9 cellular contexts compared by ENCODE assay signal in the genomic region with DNA sequence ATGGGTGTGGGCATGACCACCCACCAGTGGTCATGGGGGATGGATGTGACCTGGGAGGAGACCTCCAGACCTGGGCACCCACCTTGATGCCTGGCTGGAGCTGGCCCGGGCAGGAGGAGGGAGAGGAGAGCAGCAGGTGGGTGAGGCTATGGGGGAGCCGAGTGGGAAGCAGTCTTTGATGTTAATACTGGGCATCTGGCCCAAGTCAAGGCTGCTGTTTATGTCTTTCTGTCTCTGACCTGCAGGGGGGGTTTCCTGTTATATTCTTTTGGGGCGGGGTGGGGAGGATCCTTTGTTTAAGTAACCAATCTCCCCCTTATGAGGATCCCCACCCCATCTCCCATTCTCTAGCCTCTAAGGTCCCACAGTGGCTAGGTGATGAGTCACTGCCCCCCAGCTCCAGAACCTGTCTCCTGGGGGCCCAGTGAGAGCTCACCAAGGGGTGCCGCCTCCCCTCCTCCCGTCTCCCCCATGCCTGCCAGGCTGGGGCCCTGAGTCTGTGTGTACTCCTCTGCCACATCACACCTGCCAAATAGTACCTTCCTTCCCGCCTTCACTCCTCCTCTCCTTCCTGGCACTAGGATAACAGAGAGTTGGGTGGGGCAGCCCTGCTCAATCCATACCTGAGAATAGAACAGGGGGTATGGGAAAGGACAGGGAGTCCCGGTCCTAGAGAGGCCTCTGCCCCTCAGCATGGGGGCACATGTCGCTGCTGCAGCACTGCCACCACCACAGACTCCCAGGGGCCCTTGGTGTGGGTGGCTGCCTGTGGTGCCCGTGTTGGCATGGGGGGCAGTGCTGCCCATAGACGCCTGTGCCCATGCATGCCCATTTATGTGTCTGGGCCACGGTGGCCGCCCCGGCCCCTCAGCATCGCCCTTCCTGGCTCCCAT. TPM values are rescaled to one million over a fixed set of nuclear protein-coding genes. Genes with fewer than 3 reads are reported as not detected.
DNase-seq lines count a peak whose midpoint lies in the region; ATAC-seq, FAIRE-seq and TF ChIP-seq lines count a peak whose summit lies in the region.
"Had no signal": no experiment of that assay in that cellular context is flagged by ENCODE, and none has a peak within 500 bp of the region (broad histone marks: within the 10 kb centered on the region; RNA-seq: fewer than 3 reads in every experiment).

No MANE protein-coding gene starts in this region.

- no peaks in the 10 kb centered on the region for H3K27me3 Mint-ChIP-seq in T-helper 17 cell
- peaks cover 29% of the 10 kb centered on the region for H3K27me3 Mint-ChIP-seq in dendritic cell treated with granulocyte-macrophage colony-stimulating factor and Interleukin-4, amounts not matched to agents 40 ng/mL and 50 ng/mL, for 4 days
- peaks cover 0 to 4% (median 0%) of the 10 kb centered on the region in 5 donors for H3K27me3 Mint-ChIP-seq in naive thymus-derived CD4-positive, alpha-beta T cell

- peak overlapping the region; percentile 62; the same call in 1 of the 2 replicates for H2AFZ ChIP-seq in KMS-11 (ENCODE audit: low read depth)

- ATAC-seq in T-helper 17 cell (peak; percentile 50), HG03442 (IDR thresholded peaks at IDR 0.05; ENCODE audit: unreplicated experiment) (no peak), HG03196 (IDR thresholded peaks at IDR 0.05; ENCODE audit: unreplicated experiment) (no peak)
- ATAC-seq in naive thymus-derived CD4-positive, alpha-beta T cell: peak; percentile 46

- H3K36me3 Mint-ChIP-seq in T-helper 17 cell (ENCODE audit: low read depth): no peaks in the 10 kb centered on the region
- no peaks in the 10 kb centered on the region for H3K36me3 Mint-ChIP-seq in dendritic cell treated with granulocyte-macrophage colony-stimulating factor and Interleukin-4, amounts not matched to agents 40 ng/mL and 50 ng/mL, for 4 days (ENCODE audit: low read depth)
- peaks cover 0 to 3% (median 0%) of the 10 kb centered on the region in 5 donors for H3K36me3 Mint-ChIP-seq in naive thymus-derived CD4-positive, alpha-beta T cell

- H3K79me2 ChIP-seq in KMS-11 (ENCODE audit: insufficient read depth, low read depth): peaks cover 7% of the 10 kb centered on the region; the same call in 1 of the 2 replicates

- H4K20me1 ChIP-seq in KMS-11 (ENCODE audit: insufficient read depth): no peaks in the 10 kb centered on the region

- H3K9me3 Mint-ChIP-seq in dendritic cell treated with granulocyte-macrophage colony-stimulating factor and Interleukin-4, amounts not matched to agents 40 ng/mL and 50 ng/mL, for 4 days: no peaks in the 10 kb centered on the region
- no peaks in the 10 kb centered on the region for H3K9me3 Mint-ChIP-seq in naive thymus-derived CD4-positive, alpha-beta T cell

- intact Hi-C loops in dendritic cell treated with granulocyte-macrophage colony-stimulating factor and Interleukin-4, amounts not matched to agents 40 ng/mL and 50 ng/mL, for 4 days (cut with micrococcal nuclease): no loop called here
- intact Hi-C loops in naive thymus-derived CD4-positive, alpha-beta T cell (cut with micrococcal nuclease): loop anchor here (1.0 kb wide), 2 partner anchors 26 to 41 kb away; no protein-coding TSS in a partner anchor

- H3K27ac ChIP-seq in KMS-11: peak overlapping the region; percentile 79
- H3K27ac ChIP-seq in naive thymus-derived CD4-positive, alpha-beta T cell (ENCODE audit: low read depth, low read length): peak overlapping the region; percentile 75

- peak overlapping the region; percentile 99 for H3K4me2 ChIP-seq in KMS-11

- CTCF ChIA-PET in naive thymus-derived CD4-positive, alpha-beta T cell (lab: Charles Lee): interaction anchor here (0.5 to 11.1 kb wide), 10 partner anchors 10 to 98 kb away, joined by 3 to 127 read pairs (median 4); no protein-coding TSS in a partner anchor

- peaks cover 67% of the 10 kb centered on the region for H3K4me1 ChIP-seq in KMS-11 (ENCODE audit: low read depth, poor library complexity, severe bottlenecking)
- peaks cover 33 to 63% of the 10 kb centered on the region in 2 donors for H3K4me1 ChIP-seq in naive thymus-derived CD4-positive, alpha-beta T cell (ENCODE audit: control insufficient read depth in 2 of 2, insufficient read depth in 2 of 2, low read length in 2 of 2)

- peaks cover 47% of the 10 kb centered on the region for H3K4me1 Mint-ChIP-seq in T-helper 17 cell
- H3K4me1 Mint-ChIP-seq in dendritic cell treated with granulocyte-macrophage colony-stimulating factor and Interleukin-4, amounts not matched to agents 40 ng/mL and 50 ng/mL, for 4 days (ENCODE audit: low read depth): peaks cover 82% of the 10 kb centered on the region
- H3K4me1 Mint-ChIP-seq in naive thymus-derived CD4-positive, alpha-beta T cell: peaks cover 32 to 90% (median 67%) of the 10 kb centered on the region in 7 donors

- H3K27ac Mint-ChIP-seq in T-helper 17 cell: peak overlapping the region; percentile 95
- H3K27ac Mint-ChIP-seq in dendritic cell treated with granulocyte-macrophage colony-stimulating factor and Interleukin-4, amounts not matched to agents 40 ng/mL and 50 ng/mL, for 4 days: peak overlapping the region; percentile 71
- peak overlapping the region; percentile 61 to 96 (median 95) for H3K27ac Mint-ChIP-seq in naive thymus-derived CD4-positive, alpha-beta T cell

- H3K4me3 Mint-ChIP-seq in T-helper 17 cell: peak overlapping the region; percentile 91
- H3K4me3 Mint-ChIP-seq in dendritic cell treated with granulocyte-macrophage colony-stimulating factor and Interleukin-4, amounts not matched to agents 40 ng/mL and 50 ng/mL, for 4 days: no peak overlapping the region
- H3K4me3 Mint-ChIP-seq in naive thymus-derived CD4-positive, alpha-beta T cell: peak overlapping the region; percentile 85 to 94 (median 90)

- H3K36me3 ChIP-seq in KMS-11 (ENCODE audit: insufficient read depth): no peaks in the 10 kb centered on the region
- H3K36me3 ChIP-seq in naive thymus-derived CD4-positive, alpha-beta T cell (ENCODE audit: control insufficient read depth in 2 of 3, insufficient read depth in 3 of 3, low read length in 3 of 3): peaks cover 0 to 8% (median 0%) of the 10 kb centered on the region in 3 experiments

- peak; percentile 26 for TF ChIP-seq CTCF in D721Med (IDR thresholded peaks at IDR 0.05; ENCODE audit: insufficient read depth, missing control alignments)
- peak; percentile 79 for TF ChIP-seq CTCF in KMS-11 (conservative IDR thresholded peaks at IDR 0.05; ENCODE audit: low read depth, low read length)

- H3K4me3 ChIP-seq in KMS-11 (IDR thresholded peaks at IDR 0.05; ENCODE audit: insufficient read depth, low read depth, low read length): no peak overlapping the region
- H3K4me3 ChIP-seq in naive thymus-derived CD4-positive, alpha-beta T cell (ENCODE audit: low read length): peak overlapping the region; percentile 45

- DNase-seq in D721Med (ENCODE audit: insufficient read length, low spot score) (no peak), T-helper 17 cell (peak in 1 of 3 donors; percentile 29), NCI-H187 (lab: John Stamatoyannopoulos, UW) (no peak)
- DNase-seq in naive thymus-derived CD4-positive, alpha-beta T cell: peak in 5 of 9 donors; percentile 28 to 53 (median 34)

- no peaks in the 10 kb centered on the region for H3K9me3 ChIP-seq in T-helper 17 cell (ENCODE audit: control insufficient read depth, low read length, poor library complexity, severe bottlenecking)
- H3K9me3 ChIP-seq in naive thymus-derived CD4-positive, alpha-beta T cell (ENCODE audit: control insufficient read depth in 2 of 3, low read length in 3 of 3): no peaks in the 10 kb centered on the region

- H3K27me3 ChIP-seq in KMS-11 (ENCODE audit: insufficient read depth, low read depth): no peaks in the 10 kb centered on the region
- H3K27me3 ChIP-seq in naive thymus-derived CD4-positive, alpha-beta T cell (ENCODE audit: control insufficient read depth in 2 of 2, insufficient read depth in 2 of 2, low read length in 2 of 2): no peaks in the 10 kb centered on the region

- POLR2A ChIA-PET in naive thymus-derived CD4-positive, alpha-beta T cell (lab: Charles Lee): interaction anchor here (0.7 to 3.6 kb wide), 9 partner anchors 17 to 43 kb away, joined by 3 to 25 read pairs (median 6); a partner anchor contains a TSS

- no peak for FAIRE-seq in D721Med (lab: Jason Lieb, UNC)

- peak overlapping the region; percentile 62 for H3K9ac ChIP-seq in KMS-11

RNA-seq across cellular contexts. Expression of a gene that starts 7.2 kb away (rescaled TPM):
- total RNA-seq in T-helper 17 cell: 10 to 100 TPM; 29.8 to 32.2 TPM
- 10 to 100 TPM in 4 of 5 experiments, 1 to 10 TPM in 1; 3.2 to 55.9 (median 48.4) TPM for total RNA-seq in naive thymus-derived CD4-positive, alpha-beta T cell
- polyA plus RNA-seq in naive thymus-derived CD4-positive, alpha-beta T cell: 10 to 100 TPM; 17.7 to 26.2 TPM

RNA-seq across cellular contexts. Expression of a gene that starts 15.8 kb away (rescaled TPM):
- total RNA-seq in T-helper 17 cell: 10 to 100 TPM; 73.7 to 77.5 TPM
- 100 to 1,000 TPM in 1 of 5 experiments, 10 to 100 TPM in 4; 82.9 to 103 (median 91.4) TPM for total RNA-seq in naive thymus-derived CD4-positive, alpha-beta T cell
- polyA plus RNA-seq in naive thymus-derived CD4-positive, alpha-beta T cell: 10 to 100 TPM; 46.7 to 62.7 TPM

RNA-seq across cellular contexts. Expression of a gene that starts 30.4 kb away (rescaled TPM):
- total RNA-seq in T-helper 17 cell: 100 to 1,000 TPM; 102 to 145 TPM
- 10 to 100 TPM in 4 of 5 experiments, 1 to 10 TPM in 1; 3.6 to 34.2 (median 17.3) TPM for total RNA-seq in naive thymus-derived CD4-positive, alpha-beta T cell
- polyA plus RNA-seq in naive thymus-derived CD4-positive, alpha-beta T cell: 10 to 100 TPM in 1 of 2 donors, 1 to 10 TPM in 1; 4.7 to 11.2 TPM

RNA-seq across cellular contexts. Expression of a gene that starts 51.8 kb away (rescaled TPM):
- 100 to 1,000 TPM; 101 to 106 TPM for total RNA-seq in T-helper 17 cell
- total RNA-seq in naive thymus-derived CD4-positive, alpha-beta T cell: 100 to 1,000 TPM in 4 of 5 experiments, 10 to 100 TPM in 1; 97.0 to 145 (median 113) TPM
- polyA plus RNA-seq in naive thymus-derived CD4-positive, alpha-beta T cell: 10 to 100 TPM in 1 of 2 donors, 1 to 10 TPM in 1; 8.0 to 11.3 TPM

RNA-seq across cellular contexts. Expression of a gene that starts 54.8 kb away (rescaled TPM):
- not detected for total RNA-seq in T-helper 17 cell
- not detected for total RNA-seq in naive thymus-derived CD4-positive, alpha-beta T cell
- not detected for polyA plus RNA-seq in naive thymus-derived CD4-positive, alpha-beta T cell
- total RNA-seq: T-helper 1 cell treated with Interleukin-12 subunit alpha and Interleukin-12 subunit beta and Interleukin-4 antibody, amounts not matched to agents 30 ng/mL and 1 ng/mL, for 36 hours had no signal

Comparison
In these comparisons a context has a peak if more than half of its experiments do, and no peak if none do; other contexts are left out.
1. DNase-seq: peak in naive thymus-derived CD4-positive, alpha-beta T cell (5 of 9); none in D721Med (single experiment) and NCI-H187 (0 of 2).
2. ATAC-seq: peak in T-helper 17 cell (single experiment) and naive thymus-derived CD4-positive, alpha-beta T cell (single experiment); none in HG03442 (single experiment) and HG03196 (single experiment).
3. Peak in every context shown above with its lines, with median percentiles within 50 percentile points of each other: H3K27ac Mint-ChIP-seq.